In the genomic region with DNA sequence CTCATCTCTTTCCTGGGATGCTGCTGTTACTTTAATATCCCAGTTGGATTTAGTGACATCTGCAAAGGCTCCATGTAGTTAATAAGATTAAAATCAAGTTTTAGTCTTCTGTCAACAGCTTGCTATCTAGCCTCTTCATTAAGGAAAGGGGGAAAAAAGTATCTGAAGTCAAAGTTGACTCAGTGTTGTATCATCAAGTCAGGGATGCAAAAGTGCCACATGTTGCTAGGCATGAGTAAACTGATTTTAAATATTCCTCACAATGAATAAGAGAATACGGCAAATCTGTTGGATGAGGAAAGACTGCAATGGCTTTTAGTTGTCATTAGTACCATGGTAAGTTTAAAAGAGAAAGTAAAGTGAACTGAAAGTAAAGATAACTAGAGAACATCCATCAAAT, we compare ENCODE assay signal across 25 cellular contexts.
DNase-seq lines count a peak whose midpoint lies in the region.
"Had no signal": no experiment of that assay in that cellular context is flagged by ENCODE, and none has a peak within 500 bp of the region (broad histone marks: within the 10 kb centered on the region; RNA-seq: fewer than 3 reads in every experiment).

No MANE protein-coding gene starts in this region.

- H3K4me1 ChIP-seq in adipocyte (ENCODE audit: control insufficient read depth, insufficient read depth, low read length) = peaks cover 32% of the 10 kb centered on the region
- H3K4me1 ChIP-seq: SJSA1 had no signal

- H3K36me3 ChIP-seq in adipocyte (ENCODE audit: control insufficient read depth, insufficient read depth, low read length, severe bottlenecking) = no peaks in the 10 kb centered on the region
- H3K36me3 ChIP-seq: neural progenitor cell, SJSA1, thoracic aorta had no signal

- H3K9ac ChIP-seq in adipocyte (ENCODE audit: low read length) = peak overlapping the region; percentile 66
- H3K9ac ChIP-seq: neural progenitor cell had no signal

- H3K27me3 ChIP-seq in adipocyte (replicated peaks; ENCODE audit: control insufficient read depth, insufficient read depth, low read length) = no peaks in the 10 kb centered on the region
- H3K27me3 ChIP-seq: neural progenitor cell, SJSA1 had no signal

- H3K4me3 ChIP-seq in adipocyte (ENCODE audit: low read length) = peak overlapping the region; percentile 68
- H3K4me3 ChIP-seq: lung, neural progenitor cell, SJSA1, thoracic aorta had no signal

- H3K9me3 ChIP-seq in adipocyte (ENCODE audit: control insufficient read depth, low read length) = no peaks in the 10 kb centered on the region
- H3K9me3 ChIP-seq: SJSA1, thoracic aorta had no signal

- DNase-seq in Daoy (ENCODE audit: low read depth) = peak; percentile 11
- peak; percentile 54 for DNase-seq in HT1080 (ENCODE audit: low read depth)
- no peak for DNase-seq in adipocyte (ENCODE audit: low read depth)
- peak; percentile 13 for DNase-seq in stromal cell of bone marrow (ENCODE audit: low read depth)
- DNase-seq in iPS-NIHi11 (ENCODE audit: low spot score) = no peak
- no peak for DNase-seq in CD1c-positive myeloid dendritic cell (ENCODE audit: extremely low spot score)
- DNase-seq in stimulated activated CD4-positive, alpha-beta T cell treated with anti-CD3 and anti-CD28 coated beads, Interleukin-12 subunit alpha, Interleukin-12 subunit beta, amount 100 ng/mL, for 4 hours = no peak
- DNase-seq: activated CD4-positive, alpha-beta T cell treated with anti-CD3 and anti-CD28 coated beads for 48 hours; activated CD8-positive, alpha-beta memory T cell treated with anti-CD3 and anti-CD28 coated beads, Interleukin-2, amount 10 ng/mL, durations not matched to agents 7 days and 5 days; activated naive CD4-positive, alpha-beta T cell treated with anti-CD3 and anti-CD28 coated beads, Interleukin-2, amount 50 U/mL, for 16 hours; aorta; C1 segment of cervical spinal cord; hypothalamus; islet precursor cell; Kasumi-1; NCI-H1092 treated with DMSO at 0.1 percent for 48 hours; NCI-H2029; NCI-H226; NCI-H774; stimulated activated naive B cell treated with anti-CD40 and anti-IgM and Interleukin-4, amounts not matched to agents 10 μg/mL and 1 μg/mL and 100 μg/mL, for 72 hours; T-helper 17 cell had no signal

Comparison
In these comparisons a context has a peak if more than half of its experiments do, and no peak if none do; other contexts are left out.
1. DNase-seq: peak in Daoy (single experiment), HT1080 (single experiment) and stromal cell of bone marrow (single experiment); none in adipocyte (single experiment), iPS-NIHi11 (single experiment), CD1c-positive myeloid dendritic cell (single experiment) and stimulated activated CD4-positive, alpha-beta T cell treated with anti-CD3 and anti-CD28 coated beads, Interleukin-12 subunit alpha, Interleukin-12 subunit beta, amount 100 ng/mL, for 4 hours (single experiment).